15 cellular contexts compared by ENCODE assay signal in genomic region chr2:127596311-127597045, GRCh38. TPM values are rescaled to one million over a fixed set of nuclear protein-coding genes. Genes with fewer than 3 reads are reported as not detected.
"Had no signal": no experiment of that assay in that cellular context is flagged by ENCODE, and none has a peak within 500 bp of the region (broad histone marks: within the 10 kb centered on the region; RNA-seq: fewer than 3 reads in every experiment).

No MANE protein-coding gene starts in this region.

- H3K36me3 ChIP-seq: esophagus muscularis mucosa, tibial nerve had no signal

- ATAC-seq: activated CD4-positive, CD25-positive, alpha-beta regulatory T cell treated with anti-CD3 and anti-CD28 coated beads, Interleukin-2, amount 50 U/mL, for 24 hours; body of pancreas; left cardiac atrium had no signal

- H3K9me3 ChIP-seq: body of pancreas, esophagus muscularis mucosa, tibial nerve had no signal

- H3K4me1 ChIP-seq: body of pancreas had no signal

- H3K27me3 ChIP-seq: body of pancreas, dorsolateral prefrontal cortex, esophagus muscularis mucosa, tibial nerve had no signal

- H3K4me1 Mint-ChIP-seq: immature natural killer cell, nephron had no signal

- H3K36me3 Mint-ChIP-seq: immature natural killer cell had no signal

- H3K27ac Mint-ChIP-seq: immature natural killer cell, nephron had no signal

- DNase-seq: activated naive CD4-positive, alpha-beta T cell treated with Interleukin-2 at 50 U/mL for 16 hours; body of pancreas; immature natural killer cell; left cardiac atrium; occipital lobe; stimulated activated CD4-positive, alpha-beta T cell treated with anti-CD3 and anti-CD28 coated beads, Interleukin-4, amount 100 ng/mL, for 1 hour had no signal

- H3K9me3 Mint-ChIP-seq: immature natural killer cell had no signal

- H3K4me3 Mint-ChIP-seq: immature natural killer cell, nephron had no signal

- H3K27ac ChIP-seq: body of pancreas, dorsolateral prefrontal cortex, esophagus muscularis mucosa, tibial nerve had no signal

- H3K4me3 ChIP-seq: body of pancreas, dorsolateral prefrontal cortex, esophagus muscularis mucosa, tibial nerve had no signal

RNA-seq across cellular contexts. Expression of gene GPR17, which starts 49.5 kb away (rescaled TPM):
- total RNA-seq: fibroblast of villous mesenchyme; lung microvascular endothelial cell; pulmonary artery endothelial cell; T-helper 2 cell treated with Interferon-gamma antibody and Interleukin-4, amounts not matched to agents 100 ng/mL and 5 ng/mL, for 36 hours had no signal
- polyA plus RNA-seq: immature natural killer cell had no signal
